9 cellular contexts compared by ENCODE assay signal in genomic region chr12:123900898-123901376, GRCh38.
DNase-seq lines count a peak whose midpoint lies in the region; ATAC-seq, FAIRE-seq and TF ChIP-seq lines count a peak whose summit lies in the region.
"Had no signal": no experiment of that assay in that cellular context is flagged by ENCODE, and none has a peak within 500 bp of the region (broad histone marks: within the 10 kb centered on the region; RNA-seq: fewer than 3 reads in every experiment).

No MANE protein-coding gene starts in this region.

- TF ChIP-seq EP300 in HepG2 (IDR thresholded peaks at IDR 0.05; ENCODE audit: low read depth in 2 of 2, low read length in 2 of 2) (no peak), HepG2 (CRISPR knock-in tag; IDR thresholded peaks at IDR 0.05; ENCODE audit: borderline replicate concordance) (no peak)

- TF ChIP-seq POLR2A in HepG2 (IDR thresholded peaks at IDR 0.05; ENCODE audit: insufficient read depth in 1 of 2, low read depth in 2 of 2, low read length in 2 of 2) (no peak), right lobe of liver (IDR thresholded peaks at IDR 0.05) (no peak)

- in situ Hi-C loops in HepG2 (cut with HindIII; ENCODE audit: extremely low pct_ligation_motif_present, low pct_unique_long_range_greater_than_20kb): no loop called here

- intact Hi-C loops in HepG2 (cut with micrococcal nuclease; ENCODE audit: unreplicated experiment): no loop called here
- intact Hi-C loops in right lobe of liver (cut with DNase I): no loop called here

- ATAC-seq in HepG2 (peak; percentile 61), right lobe of liver (no peak), HG03097 (IDR thresholded peaks at IDR 0.05; ENCODE audit: low FRiP score, unreplicated experiment) (no peak)

- CTCF ChIA-PET in HepG2 (lab: Yijun Ruan, JAX; ENCODE audit: low intra/inter-chr PET ratio, low total read pairs): no interaction called here

- H3K9ac ChIP-seq in HepG2 (ENCODE audit: insufficient read depth, low read depth, low read length): no peak overlapping the region

- no peak for TF ChIP-seq CTCF in HepG2 (CRISPR knock-in tag; IDR thresholded peaks at IDR 0.05)
- TF ChIP-seq CTCF in right lobe of liver (IDR thresholded peaks at IDR 0.05): no peak
- no peak for TF ChIP-seq CTCF in fibroblast of mammary gland (conservative IDR thresholded peaks at IDR 0.05; ENCODE audit: control insufficient read depth, insufficient read depth, low read depth, low read length)

- DNase-seq in HepG2 (ENCODE audit: low spot score) (no peak), right lobe of liver (no peak), NCI-H510A (lab: John Stamatoyannopoulos, UW) (peak; percentile 41), fibroblast of mammary gland (ENCODE audit: low read depth) (peak; percentile 16), T-helper 2 cell (no peak), HPDE6-E6E7 (ENCODE audit: extremely low spot score) (no peak)
- DNase-seq: activated CD4-positive, alpha-beta T cell treated with anti-CD3 and anti-CD28 coated beads for 1 hour had no signal

- POLR2A ChIA-PET in HepG2 (lab: Yijun Ruan, JAX): no interaction called here

- H3K36me3 ChIP-seq in HepG2 (replicated peaks in 1 of 2; ENCODE audit: control insufficient read depth in 1 of 2, insufficient read depth in 2 of 2, low read length in 2 of 2) (no peaks in the 10 kb centered on the region), right lobe of liver (no peaks in the 10 kb centered on the region), thymus (ENCODE audit: control insufficient read depth, insufficient read depth) (no peaks in the 10 kb centered on the region)

- TF ChIP-seq RAD21 in HepG2 (CRISPR knock-in tag; IDR thresholded peaks at IDR 0.05): no peak

- H3K27me3 ChIP-seq in HepG2 (ENCODE audit: control insufficient read depth in 1 of 2, insufficient read depth in 2 of 2, low read length in 2 of 2) (peaks cover 2 to 60% of the 10 kb centered on the region in 2 experiments; a peak in 4 of 5 replicates), right lobe of liver (no peaks in the 10 kb centered on the region), thymus (ENCODE audit: control insufficient read depth, insufficient read depth) (no peaks in the 10 kb centered on the region)

- H3K27ac ChIP-seq in HepG2 (ENCODE audit: extremely low read length, insufficient read depth, low read length) (no peak overlapping the region), right lobe of liver (no peak overlapping the region), thymus (ENCODE audit: low read depth) (peak overlapping the region; percentile 22)

- no peak for FAIRE-seq in HepG2 (lab: Jason Lieb, UNC)

- H3K79me2 ChIP-seq in HepG2 (ENCODE audit: insufficient read depth, low read length): no peaks in the 10 kb centered on the region

- H3K4me3 ChIP-seq in HepG2 (replicated peaks in 1 of 3; ENCODE audit: insufficient read depth in 1 of 3, low read depth in 2 of 3, low read length in 3 of 3) (peak overlapping the region in 1 of 3 experiments; percentile 20; a peak in 1 of 6 replicates), right lobe of liver (no peak overlapping the region), fibroblast of mammary gland (ENCODE audit: control insufficient read depth, low read depth, low read length) (no peak overlapping the region), thymus (ENCODE audit: low read length) (no peak overlapping the region)

- WGBS in HepG2 (ENCODE audit: low lambda C conversion rate): 27% methylated on average over 7 of the region's 9 CpGs
- 30% methylated on average over 7 of the region's 9 CpGs for WGBS in right lobe of liver (ENCODE audit: insufficient coverage, low coverage, low lambda C conversion rate, missing lambda C conversion rate)
- 17% methylated on average over 9 of the region's 9 CpGs for WGBS in thymus

- no peak overlapping the region for H2AFZ ChIP-seq in HepG2 (ENCODE audit: low read length)

- H3K4me2 ChIP-seq in HepG2 (ENCODE audit: low read depth, low read length): peak overlapping the region; percentile 37; the same call in 1 of the 2 replicates

- H3K9me3 ChIP-seq in HepG2 (ENCODE audit: low read length) (no peaks in the 10 kb centered on the region), right lobe of liver (no peaks in the 10 kb centered on the region), thymus (ENCODE audit: control insufficient read depth) (no peaks in the 10 kb centered on the region)

- no TSS peak for BruUV-seq in HepG2 (replicated peaks; lab: Mats Ljungman, UMichigan)

- peaks cover 3% of the 10 kb centered on the region for H3K4me1 ChIP-seq in HepG2 (ENCODE audit: insufficient read depth, low read length)
- no peaks in the 10 kb centered on the region for H3K4me1 ChIP-seq in right lobe of liver
- peaks cover 8% of the 10 kb centered on the region for H3K4me1 ChIP-seq in thymus (ENCODE audit: control insufficient read depth, insufficient read depth, low read length)

- H4K20me1 ChIP-seq in HepG2 (ENCODE audit: insufficient read depth, low read length): no peaks in the 10 kb centered on the region

TF ChIP-seq in HepG2, 621 proteins besides CTCF, POLR2A, EP300 and RAD21 (continues in another document):
- TF ChIP-seq NFATC3 (CRISPR knock-in tag; IDR thresholded peaks at IDR 0.05) (no peak), NFYB (CRISPR knock-in tag; IDR thresholded peaks at IDR 0.05) (peak; percentile 44), REXO4 (CRISPR knock-in tag; IDR thresholded peaks at IDR 0.05; ENCODE audit: borderline replicate concordance) (no peak), SALL1 (CRISPR knock-in tag; IDR thresholded peaks at IDR 0.05) (peak; percentile 13; the same call in 1 of the 2 replicates), ZBED4 (CRISPR knock-in tag; IDR thresholded peaks at IDR 0.05; ENCODE audit: borderline replicate concordance) (no peak), ZNF800 (CRISPR knock-in tag; IDR thresholded peaks at IDR 0.05) (no peak), THAP11 (CRISPR knock-in tag; IDR thresholded peaks at IDR 0.05) (no peak), USF2 (IDR thresholded peaks at IDR 0.05; ENCODE audit: low read depth, low read length) (no peak), USF2 (CRISPR knock-in tag; IDR thresholded peaks at IDR 0.05; ENCODE audit: borderline replicate concordance) (peak; percentile 23; the same call in 1 of the 2 replicates), NFYC (CRISPR knock-in tag; IDR thresholded peaks at IDR 0.05) (peak; percentile 44; the same call in 1 of the 2 replicates)

Comparison
In these comparisons a context has a peak if more than half of its experiments do, and no peak if none do; other contexts are left out.
1. DNase-seq: peak in NCI-H510A (single experiment) and fibroblast of mammary gland (single experiment); none in HepG2 (single experiment), right lobe of liver (0 of 3), T-helper 2 cell (0 of 5) and HPDE6-E6E7 (single experiment).